Comparison of ENCODE assay signal across 10 cellular contexts in genomic region chr7:46776790-46777189, GRCh38.
DNase-seq lines count a peak whose midpoint lies in the region; ATAC-seq, FAIRE-seq and TF ChIP-seq lines count a peak whose summit lies in the region.
"Had no signal": no experiment of that assay in that cellular context is flagged by ENCODE, and none has a peak within 500 bp of the region (broad histone marks: within the 10 kb centered on the region; RNA-seq: fewer than 3 reads in every experiment).

No MANE protein-coding gene starts in this region.

- H3K27me3 ChIP-seq in heart right ventricle (no peaks in the 10 kb centered on the region), Panc1 (ENCODE audit: control insufficient read depth, insufficient read depth, low read length) (no peaks in the 10 kb centered on the region), upper lobe of right lung (no peaks in the 10 kb centered on the region), pancreas (no peaks in the 10 kb centered on the region)

- CTCF ChIA-PET in Panc1 (lab: Charles Lee) = no interaction called here

- FAIRE-seq in pancreas (lab: Jason Lieb, UNC) = no peak

- no TSS peak for BruUV-seq in Panc1 (replicated peaks; lab: Mats Ljungman, UMichigan)

- POLR2A ChIA-PET in Panc1 (lab: Charles Lee) = no interaction called here

- H3K9me3 ChIP-seq in heart right ventricle = peaks cover 0 to 21% (median 5%) of the 10 kb centered on the region in 11 donors
- no peaks in the 10 kb centered on the region; the same call in 1 of the 2 replicates for H3K9me3 ChIP-seq in Panc1 (ENCODE audit: control insufficient read depth, insufficient read depth, low read depth, low read length)
- no peaks in the 10 kb centered on the region for H3K9me3 ChIP-seq in upper lobe of right lung
- no peaks in the 10 kb centered on the region for H3K9me3 ChIP-seq in pancreas

- ATAC-seq in heart right ventricle = no peak
- ATAC-seq in Right ventricle myocardium superior (ENCODE audit: poor library complexity) = no peak
- ATAC-seq in Panc1 = no peak
- no peak for ATAC-seq in upper lobe of right lung
- no peak for ATAC-seq in pancreas

- no peak overlapping the region for H3K27ac ChIP-seq in heart right ventricle
- H3K27ac ChIP-seq in Panc1 (ENCODE audit: low read length) = no peak overlapping the region
- no peak overlapping the region for H3K27ac ChIP-seq in upper lobe of right lung
- H3K27ac ChIP-seq in pancreas = no peak overlapping the region
- H3K27ac ChIP-seq: epithelial cell of prostate had no signal

- peak; percentile 8 to 68 (median 47) for TF ChIP-seq CTCF in heart right ventricle (IDR thresholded peaks at IDR 0.05)
- peak; percentile 45; the same call in 1 of the 2 replicates for TF ChIP-seq CTCF in Panc1 (IDR thresholded peaks at IDR 0.05)
- peak; percentile 64 for TF ChIP-seq CTCF in fibroblast of mammary gland (conservative IDR thresholded peaks at IDR 0.05; ENCODE audit: control insufficient read depth, insufficient read depth, low read depth, low read length)
- peak; percentile 47 for TF ChIP-seq CTCF in upper lobe of right lung (IDR thresholded peaks at IDR 0.05)
- TF ChIP-seq CTCF in pancreas (IDR thresholded peaks at IDR 0.05) = peak in 2 of 4 donors; percentile 9 to 25

- H3K4me3 ChIP-seq in heart right ventricle (no peak overlapping the region), Panc1 (ENCODE audit: low read depth in 2 of 2, low read length in 2 of 2) (no peak overlapping the region), fibroblast of mammary gland (ENCODE audit: control insufficient read depth, low read depth, low read length) (no peak overlapping the region), upper lobe of right lung (no peak overlapping the region), pancreas (no peak overlapping the region)

- DNase-seq in heart right ventricle (no peak), Right ventricle myocardium superior (no peak), Panc1 (ENCODE audit: low read depth, low spot score) (no peak), fibroblast of mammary gland (ENCODE audit: low read depth) (peak; percentile 60), upper lobe of right lung (no peak), T-helper 9 cell (no peak), pancreas (no peak)
- no peak for DNase-seq in activated naive CD4-positive, alpha-beta T cell (lab: John Stamatoyannopoulos, UW)
- DNase-seq: NCI-H187 treated with DMSO at 0.1 percent for 48 hours had no signal

- in situ Hi-C loops in Panc1 (cut with HindIII; ENCODE audit: low pct_unique_long_range_greater_than_20kb, low sequenced_read_pairs) = no loop called here

- H3K36me3 ChIP-seq in heart right ventricle = no peaks in the 10 kb centered on the region
- H3K36me3 ChIP-seq in Panc1 (ENCODE audit: control insufficient read depth, insufficient read depth, low read length) = no peaks in the 10 kb centered on the region
- H3K36me3 ChIP-seq in upper lobe of right lung = no peaks in the 10 kb centered on the region
- no peaks in the 10 kb centered on the region for H3K36me3 ChIP-seq in pancreas

- intact Hi-C loops in heart right ventricle (cut with DNase I) = loop anchor here in 9 of 10 donors (2.0 to 10.0 kb wide), 6 partner anchors 158 to 852 kb away; partner anchors contain the start of gene IGFBP3 (in 1 of the 9)
- intact Hi-C loops in Right ventricle myocardium superior (cut with DNase I) = no loop called here
- intact Hi-C loops in Panc1 (cut with micrococcal nuclease; ENCODE audit: unreplicated experiment) = no loop called here
- intact Hi-C loops in upper lobe of right lung (cut with DNase I) = no loop called here
- intact Hi-C loops in pancreas (cut with DNase I) = no loop called here

- H3K4me1 ChIP-seq in heart right ventricle = peaks cover 0 to 35% (median 18%) of the 10 kb centered on the region in 9 donors
- H3K4me1 ChIP-seq in Panc1 (ENCODE audit: control insufficient read depth, insufficient read depth, low read length) = no peaks in the 10 kb centered on the region
- H3K4me1 ChIP-seq in upper lobe of right lung = no peaks in the 10 kb centered on the region
- no peaks in the 10 kb centered on the region for H3K4me1 ChIP-seq in pancreas

- WGBS in heart right ventricle, 2 donors = 9 to 13% methylated on average over 1 of the region's 1 CpG
- 5 to 8% methylated on average over 1 of the region's 1 CpG for WGBS in pancreas, 2 donors

Comparison
In these comparisons a context has a peak if more than half of its experiments do, and no peak if none do; other contexts are left out.
1. intact Hi-C loops: an anchor here in heart right ventricle (2.0 to 10.0 kb wide); none called in Right ventricle myocardium superior, Panc1, upper lobe of right lung and pancreas.